Comparison of ENCODE assay signal across 19 cellular contexts in genomic region chr5:135222171-135222681, GRCh38.
A peak's percentile ranks its signal among the peaks of the same experiment; 100 is the strongest.
DNase-seq lines count a peak whose midpoint lies in the region; ATAC-seq and TF ChIP-seq lines count a peak whose summit lies in the region.
"Had no signal": no experiment of that assay in that cellular context is flagged by ENCODE, and none has a peak within 500 bp of the region (broad histone marks: within the 10 kb centered on the region; RNA-seq: fewer than 3 reads in every experiment).

No MANE protein-coding gene starts in this region.

- H3K79me2 ChIP-seq in neural progenitor cell (ENCODE audit: low read depth) = no peaks in the 10 kb centered on the region
- H3K79me2 ChIP-seq: parathyroid adenoma had no signal

- H3K9me3 ChIP-seq in neural progenitor cell (ENCODE audit: low read depth) = no peaks in the 10 kb centered on the region
- H3K9me3 ChIP-seq: body of pancreas, gastroesophageal sphincter, mucosa of descending colon, tibial artery had no signal

- no peaks in the 10 kb centered on the region for H3K4me1 Mint-ChIP-seq in activated naive CD8-positive, alpha-beta T cell treated with anti-CD3 and anti-CD28 coated beads, Interleukin-2, amount 50 U/mL, for 24 hours
- peaks cover 38% of the 10 kb centered on the region for H3K4me1 Mint-ChIP-seq in neural progenitor cell
- H3K4me1 Mint-ChIP-seq: B cell had no signal

- no peaks in the 10 kb centered on the region for H4K20me1 ChIP-seq in neural progenitor cell (ENCODE audit: low read depth)

- H3K36me3 Mint-ChIP-seq in activated naive CD8-positive, alpha-beta T cell treated with anti-CD3 and anti-CD28 coated beads, Interleukin-2, amount 50 U/mL, for 24 hours (ENCODE audit: low read depth) = no peaks in the 10 kb centered on the region
- H3K36me3 Mint-ChIP-seq in neural progenitor cell = no peaks in the 10 kb centered on the region
- H3K36me3 Mint-ChIP-seq: WTC11 had no signal

- TF ChIP-seq CTCF in neural progenitor cell (IDR thresholded peaks at IDR 0.05) = no peak

- no peaks in the 10 kb centered on the region for H3K9me3 Mint-ChIP-seq in activated naive CD8-positive, alpha-beta T cell treated with anti-CD3 and anti-CD28 coated beads, Interleukin-2, amount 50 U/mL, for 24 hours
- H3K9me3 Mint-ChIP-seq in neural progenitor cell = no peaks in the 10 kb centered on the region
- H3K9me3 Mint-ChIP-seq: WTC11 had no signal

- ATAC-seq in activated naive CD8-positive, alpha-beta T cell treated with anti-CD3 and anti-CD28 coated beads, Interleukin-2, amount 50 U/mL, for 24 hours = peak; percentile 13
- ATAC-seq in HG02763 (IDR thresholded peaks at IDR 0.05; ENCODE audit: unreplicated experiment) = no peak
- ATAC-seq: body of pancreas, gastroesophageal sphincter, mucosa of descending colon, WTC11 had no signal

- H3K4me3 Mint-ChIP-seq in activated naive CD8-positive, alpha-beta T cell treated with anti-CD3 and anti-CD28 coated beads, Interleukin-2, amount 50 U/mL, for 24 hours = no peak overlapping the region
- no peak overlapping the region for H3K4me3 Mint-ChIP-seq in neural progenitor cell
- H3K4me3 Mint-ChIP-seq: B cell, WTC11 had no signal

- H3K4me1 ChIP-seq in neural progenitor cell = peaks cover 27% of the 10 kb centered on the region
- H3K4me1 ChIP-seq: body of pancreas, parathyroid adenoma, tibial artery had no signal

- no peak overlapping the region for H3K9ac ChIP-seq in neural progenitor cell
- H3K9ac ChIP-seq: parathyroid adenoma had no signal

- H3K27me3 Mint-ChIP-seq in activated naive CD8-positive, alpha-beta T cell treated with anti-CD3 and anti-CD28 coated beads, Interleukin-2, amount 50 U/mL, for 24 hours = peaks cover 3% of the 10 kb centered on the region
- H3K27me3 Mint-ChIP-seq in neural progenitor cell (ENCODE audit: insufficient read depth, low read depth) = peaks cover 18% of the 10 kb centered on the region

- H3K4me3 ChIP-seq in neural progenitor cell (no peak overlapping the region), H7 (ENCODE audit: insufficient read depth, low read depth, low read length) (no peak overlapping the region)
- H3K4me3 ChIP-seq: body of pancreas, gastroesophageal sphincter, mucosa of descending colon, tibial artery had no signal

- H3K27me3 ChIP-seq in neural progenitor cell (no peaks in the 10 kb centered on the region), H7 (ENCODE audit: control insufficient read depth, insufficient read depth, low read length) (peaks cover 2% of the 10 kb centered on the region; the same call in 1 of the 2 replicates)
- H3K27me3 ChIP-seq: body of pancreas, gastroesophageal sphincter, tibial artery had no signal

- DNase-seq in stimulated activated CD4-positive, alpha-beta T cell treated with anti-CD3 and anti-CD28 coated beads, Interleukin-1b, Interleukin-23, amount 100 ng/mL, for 48 hours = peak; percentile 13
- no peak for DNase-seq in stimulated activated CD4-positive, alpha-beta T cell treated with anti-CD3 and anti-CD28 coated beads, Interleukin-2, amount 100 ng/mL, for 24 hours
- no peak for DNase-seq in activated naive CD8-positive, alpha-beta T cell treated with anti-CD3 and anti-CD28 coated beads, Interleukin-2, amount 50 U/mL, for 24 hours
- DNase-seq in neural progenitor cell (ENCODE audit: low spot score) (no peak), GF-D8 (lab: John Stamatoyannopoulos, UW) (no peak), substantia nigra (lab: John Stamatoyannopoulos, UW) (no peak), H7 (no peak)
- DNase-seq: activated gamma-delta T cell; DMS79 treated with DMSO at 0.1 percent for 48 hours; effector CD8-positive, alpha-beta T cell; mucosa of descending colon; NCI-H2171 had no signal

- no peak overlapping the region for H2AFZ ChIP-seq in neural progenitor cell (replicated peaks)
- H2AFZ ChIP-seq: parathyroid adenoma had no signal

- H3K36me3 ChIP-seq in neural progenitor cell (no peaks in the 10 kb centered on the region), H7 (replicated peaks; ENCODE audit: control insufficient read depth, insufficient read depth, low read length) (no peaks in the 10 kb centered on the region)
- H3K36me3 ChIP-seq: gastroesophageal sphincter, tibial artery had no signal

- H3K27ac ChIP-seq in neural progenitor cell (no peak overlapping the region), substantia nigra (ENCODE audit: low read depth, low read length, poor library complexity, severe bottlenecking) (no peak overlapping the region)
- H3K27ac ChIP-seq: body of pancreas, gastroesophageal sphincter, parathyroid adenoma, tibial artery had no signal

- H3K4me2 ChIP-seq in neural progenitor cell = no peak overlapping the region

- H3F3A ChIP-seq in neural progenitor cell (ENCODE audit: low read depth) = peaks cover 8% of the 10 kb centered on the region

- H3K27ac Mint-ChIP-seq in activated naive CD8-positive, alpha-beta T cell treated with anti-CD3 and anti-CD28 coated beads, Interleukin-2, amount 50 U/mL, for 24 hours = no peak overlapping the region
- H3K27ac Mint-ChIP-seq in neural progenitor cell = peak overlapping the region; percentile 28
- H3K27ac Mint-ChIP-seq: B cell, WTC11 had no signal
